ENCODE assay signal across 10 cellular contexts in the genomic region with DNA sequence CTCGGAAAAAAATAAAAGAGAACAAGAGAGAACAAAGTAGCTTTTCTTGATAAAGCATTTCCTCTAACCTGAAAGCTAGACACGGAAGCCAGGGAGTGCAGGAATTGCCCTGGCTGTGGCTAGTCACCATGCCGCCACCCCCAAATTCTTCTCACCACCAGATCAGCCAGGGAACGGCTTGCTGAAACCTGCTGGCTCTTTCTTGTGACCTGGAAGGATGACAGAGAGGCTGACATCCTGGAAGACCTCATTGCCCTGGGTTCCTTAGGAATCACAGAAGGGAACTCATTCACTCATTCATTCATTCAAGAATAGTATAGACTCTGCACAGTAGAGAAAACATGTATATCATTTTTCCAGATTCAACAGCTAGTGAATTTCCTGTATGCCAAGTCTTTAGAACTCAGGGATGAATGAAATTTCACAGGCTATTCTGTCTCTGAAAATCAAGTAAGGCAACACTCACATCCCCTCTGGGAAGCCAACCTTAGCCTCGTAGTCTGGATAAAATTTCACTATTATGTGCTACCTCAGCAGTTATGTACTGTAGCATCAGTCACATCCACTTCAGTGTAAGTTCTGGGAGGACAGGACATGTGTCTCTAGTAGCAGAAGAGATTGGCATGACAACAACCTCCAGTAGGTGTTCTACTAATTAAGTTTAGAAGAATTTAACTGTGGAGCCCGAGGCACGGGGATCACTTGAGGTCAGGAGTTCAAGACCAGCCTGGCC. TPM values are rescaled to one million over a fixed set of nuclear protein-coding genes. Genes with fewer than 3 reads are reported as not detected.
DNase-seq lines count a peak whose midpoint lies in the region; ATAC-seq and TF ChIP-seq lines count a peak whose summit lies in the region.
"Had no signal": no experiment of that assay in that cellular context is flagged by ENCODE, and none has a peak within 500 bp of the region (broad histone marks: within the 10 kb centered on the region; RNA-seq: fewer than 3 reads in every experiment).

No MANE protein-coding gene starts in this region.

- peaks cover 2% of the 10 kb centered on the region for H3K9me3 Mint-ChIP-seq in activated naive CD8-positive, alpha-beta T cell treated with anti-CD3 and anti-CD28 coated beads for 36 hours

- no peaks in the 10 kb centered on the region for H3K27me3 Mint-ChIP-seq in activated naive CD8-positive, alpha-beta T cell treated with anti-CD3 and anti-CD28 coated beads for 36 hours

- ATAC-seq in HG03196 (IDR thresholded peaks at IDR 0.05; ENCODE audit: unreplicated experiment), result peak; percentile 20

- H3K27me3 ChIP-seq in A673 (replicated peaks; ENCODE audit: insufficient read depth, low read depth, low read length, poor library complexity) (no peaks in the 10 kb centered on the region), BE2C (no peaks in the 10 kb centered on the region)
- H3K27me3 ChIP-seq: cardiac muscle cell had no signal

- no peak overlapping the region for H3K27ac ChIP-seq in A673 (ENCODE audit: low read depth, low read length, poor library complexity, severe bottlenecking)
- H3K27ac ChIP-seq: cardiac muscle cell had no signal

- in situ Hi-C loops in GM13977 (cut with MboI; ENCODE audit: low pct_unique_long_range_greater_than_20kb, low sequenced_read_pairs, unreplicated experiment), result no loop called here

- peak; percentile 7 to 50 for DNase-seq in stimulated activated CD4-positive, alpha-beta T cell treated with anti-CD3 and anti-CD28 coated beads, Interleukin-4, amount 100 ng/mL, for 4 hours
- DNase-seq in stimulated activated CD4-positive, alpha-beta T cell treated with anti-CD3 and anti-CD28 coated beads, Interleukin-2, amount 100 ng/mL, for 48 hours, result no peak
- DNase-seq in activated naive CD8-positive, alpha-beta T cell treated with anti-CD3 and anti-CD28 coated beads for 36 hours, result no peak
- no peak for DNase-seq in A673 (ENCODE audit: low spot score)
- no peak for DNase-seq in EL
- DNase-seq in GM13977 (ENCODE audit: low spot score), result no peak
- DNase-seq in BE2C, result no peak

- H3K4me1 ChIP-seq in A673 (ENCODE audit: insufficient read depth, low read length, poor library complexity, severe bottlenecking) (no peaks in the 10 kb centered on the region), BE2C (no peaks in the 10 kb centered on the region)

- intact Hi-C loops in A673 (cut with micrococcal nuclease; ENCODE audit: unreplicated experiment), result no loop called here

- no peak overlapping the region for H3K4me3 Mint-ChIP-seq in activated naive CD8-positive, alpha-beta T cell treated with anti-CD3 and anti-CD28 coated beads for 36 hours

- H3K36me3 Mint-ChIP-seq in activated naive CD8-positive, alpha-beta T cell treated with anti-CD3 and anti-CD28 coated beads for 36 hours, result peaks cover 10% of the 10 kb centered on the region

- TF ChIP-seq CTCF in A673 (conservative IDR thresholded peaks at IDR 0.05; ENCODE audit: low read depth, low read length) (no peak), GM13977 (IDR thresholded peaks at IDR 0.05; ENCODE audit: extremely low read depth, insufficient read depth, missing control alignments) (no peak), BE2C (IDR thresholded peaks at IDR 0.05; ENCODE audit: low read depth, low read length) (no peak)

- BruUV-seq in A673 (replicated peaks; lab: Mats Ljungman, UMichigan), result no TSS peak

- H3K4me3 ChIP-seq in A673 (ENCODE audit: low read depth, low read length, poor library complexity, severe bottlenecking) (no peak overlapping the region), BE2C (ENCODE audit: low read depth, low read length) (no peak overlapping the region)
- H3K4me3 ChIP-seq: cardiac muscle cell, lung had no signal

- POLR2A ChIA-PET in A673 (lab: Charles Lee; ENCODE audit: low non-redundant PET), result no interaction called here

- CTCF ChIA-PET in A673 (lab: Charles Lee), result no interaction called here

- H3K27ac Mint-ChIP-seq in activated naive CD8-positive, alpha-beta T cell treated with anti-CD3 and anti-CD28 coated beads for 36 hours, result peak overlapping the region; percentile 89

- peaks cover 39% of the 10 kb centered on the region for H3K4me1 Mint-ChIP-seq in activated naive CD8-positive, alpha-beta T cell treated with anti-CD3 and anti-CD28 coated beads for 36 hours

- no peaks in the 10 kb centered on the region for H3K36me3 ChIP-seq in A673 (ENCODE audit: insufficient read depth, low read length, poor library complexity, severe bottlenecking)
- no peaks in the 10 kb centered on the region for H3K36me3 ChIP-seq in BE2C
- H3K36me3 ChIP-seq: cardiac muscle cell had no signal

- H3K9me3 ChIP-seq in A673 (ENCODE audit: low read depth, low read length, poor library complexity, severe bottlenecking), result peaks cover 23% of the 10 kb centered on the region
- no peaks in the 10 kb centered on the region for H3K9me3 ChIP-seq in BE2C

RNA-seq across cellular contexts. Expression of a gene that starts 42.2 kb away (rescaled TPM):
- under 1 TPM; 0.04 to 0.33 TPM for total RNA-seq in activated naive CD8-positive, alpha-beta T cell treated with anti-CD3 and anti-CD28 coated beads for 36 hours
- total RNA-seq in A673 (2021), result not detected in 2 replicates
- not detected for polyA plus RNA-seq in BE2C (2012; ENCODE audit: insufficient read depth, insufficient read length, low read depth)

Comparison
In these comparisons a context has a peak if more than half of its experiments do, and no peak if none do; other contexts are left out.
1. DNase-seq: peak in stimulated activated CD4-positive, alpha-beta T cell treated with anti-CD3 and anti-CD28 coated beads, Interleukin-4, amount 100 ng/mL, for 4 hours (2 of 2); none in stimulated activated CD4-positive, alpha-beta T cell treated with anti-CD3 and anti-CD28 coated beads, Interleukin-2, amount 100 ng/mL, for 48 hours (0 of 2), activated naive CD8-positive, alpha-beta T cell treated with anti-CD3 and anti-CD28 coated beads for 36 hours (single experiment), A673 (single experiment), EL (single experiment), GM13977 (single experiment) and BE2C (single experiment).